24 cellular contexts compared by ENCODE assay signal in the genomic region with DNA sequence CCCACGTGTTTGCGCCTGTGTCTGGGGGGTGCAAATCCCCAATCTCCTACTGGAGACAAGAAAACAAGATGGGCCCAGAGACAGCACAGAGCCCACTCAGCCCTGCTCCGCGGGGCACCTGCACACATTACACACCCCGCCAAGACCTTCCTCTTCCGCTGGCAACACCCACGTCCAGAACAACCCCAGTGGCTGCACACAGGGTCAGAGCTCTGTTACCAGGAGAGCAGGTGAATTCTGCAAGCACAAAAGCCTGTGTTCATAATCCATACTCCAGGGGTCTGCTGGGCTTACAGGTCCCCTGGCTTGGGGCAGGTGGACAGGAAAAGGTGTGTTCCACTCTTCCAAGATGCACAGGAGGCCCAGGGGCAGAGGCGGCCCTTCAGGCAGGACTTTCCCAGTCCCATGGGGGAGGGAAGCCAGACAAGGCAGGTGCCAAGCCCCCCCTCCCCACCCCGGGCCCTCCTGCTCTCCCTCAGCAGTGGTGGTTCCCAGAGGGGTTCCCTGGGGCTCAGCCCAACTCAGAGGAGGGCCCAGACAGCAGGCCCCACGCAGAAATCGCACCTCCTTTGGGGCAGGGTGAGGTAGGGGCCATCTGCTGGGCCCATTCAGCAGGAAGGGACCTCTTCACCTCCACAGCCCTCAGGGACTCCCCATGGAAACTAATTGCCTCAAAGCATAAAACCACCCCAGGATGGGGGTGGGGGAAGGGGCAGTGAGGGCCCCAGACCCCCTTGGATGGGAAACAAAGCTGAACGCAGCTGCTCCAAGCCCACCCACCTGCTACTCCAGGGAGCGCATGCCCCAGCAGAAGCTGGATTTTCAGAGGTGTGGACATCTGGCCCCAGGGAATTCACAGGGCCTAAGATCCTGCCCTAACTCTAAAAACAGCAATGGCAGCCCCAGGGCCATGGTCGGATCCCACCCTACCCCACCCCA.
A peak's percentile ranks its signal among the peaks of the same experiment; 100 is the strongest.
DNase-seq lines count a peak whose midpoint lies in the region; ATAC-seq and TF ChIP-seq lines count a peak whose summit lies in the region.
"Had no signal": no experiment of that assay in that cellular context is flagged by ENCODE, and none has a peak within 500 bp of the region (broad histone marks: within the 10 kb centered on the region; RNA-seq: fewer than 3 reads in every experiment).

No MANE protein-coding gene starts in this region.

- H3K4me3 ChIP-seq in Caco-2 (ENCODE audit: low read depth, low read length), result peak overlapping the region; percentile 12
- H3K4me3 ChIP-seq: esophagus muscularis mucosa, thyroid gland had no signal

- H3K27me3 ChIP-seq in Caco-2 (replicated peaks; ENCODE audit: control insufficient read depth, insufficient read depth, low read length), result no peaks in the 10 kb centered on the region
- H3K27me3 ChIP-seq: esophagus muscularis mucosa, thyroid gland had no signal

- peaks cover 26% of the 10 kb centered on the region for H3K36me3 Mint-ChIP-seq in Caco-2 (ENCODE audit: insufficient read depth, unreplicated experiment)
- H3K36me3 Mint-ChIP-seq in IgD-negative memory B cell, result peaks cover 5% of the 10 kb centered on the region
- H3K36me3 Mint-ChIP-seq in WTC11, result 0 out of 2 replicates have a peak, but pooled peaks cover 2% of the 10 kb centered on the region
- no peaks in the 10 kb centered on the region for H3K36me3 Mint-ChIP-seq in nephron progenitor cell (ENCODE audit: low read depth)
- H3K36me3 Mint-ChIP-seq: activated naive CD4-positive, alpha-beta T cell treated with anti-CD3 and anti-CD28 coated beads, Interleukin-2, amount 10 ng/mL, durations not matched to agents 7 days and 5 days had no signal

- H3K9me3 Mint-ChIP-seq in Caco-2 (ENCODE audit: unreplicated experiment), result no peaks in the 10 kb centered on the region
- no peaks in the 10 kb centered on the region for H3K9me3 Mint-ChIP-seq in IgD-negative memory B cell
- H3K9me3 Mint-ChIP-seq in WTC11, result 0 out of 2 replicates have a peak, but pooled peaks cover 6% of the 10 kb centered on the region
- H3K9me3 Mint-ChIP-seq in nephron progenitor cell, result peaks cover 6% of the 10 kb centered on the region
- H3K9me3 Mint-ChIP-seq: activated CD8-positive, alpha-beta T cell treated with anti-CD3 and anti-CD28 coated beads for 36 hours; activated naive CD4-positive, alpha-beta T cell treated with anti-CD3 and anti-CD28 coated beads, Interleukin-2, amount 10 ng/mL, durations not matched to agents 7 days and 5 days; activated T-cell treated with anti-CD3 and anti-CD28 coated beads, Interleukin-2, amount 50 U/mL, for 4 hours; central memory CD8-positive, alpha-beta T cell had no signal

- no peak for TF ChIP-seq CTCF in Caco-2 (IDR thresholded peaks at IDR 0.05; ENCODE audit: insufficient read depth in 1 of 2, low read depth in 1 of 2, low read length in 1 of 2, severe bottlenecking in 1 of 2, unreplicated experiment in 1 of 2)
- no peak for TF ChIP-seq CTCF in WTC11 (IDR thresholded peaks at IDR 0.05)
- no peak for TF ChIP-seq CTCF in nephron progenitor cell (IDR thresholded peaks at IDR 0.05)
- no peak for TF ChIP-seq CTCF in GM20000 (IDR thresholded peaks at IDR 0.05; ENCODE audit: extremely low read depth, missing control alignments)

- H3K27me3 Mint-ChIP-seq in Caco-2 (ENCODE audit: insufficient read depth, unreplicated experiment) (no peaks in the 10 kb centered on the region), IgD-negative memory B cell (no peaks in the 10 kb centered on the region), WTC11 (ENCODE audit: low read depth) (no peaks in the 10 kb centered on the region), nephron progenitor cell (ENCODE audit: low read depth, poor library complexity) (no peaks in the 10 kb centered on the region)
- H3K27me3 Mint-ChIP-seq: activated CD8-positive, alpha-beta T cell treated with anti-CD3 and anti-CD28 coated beads for 36 hours; activated naive CD4-positive, alpha-beta T cell treated with anti-CD3 and anti-CD28 coated beads, Interleukin-2, amount 10 ng/mL, durations not matched to agents 7 days and 5 days; central memory CD8-positive, alpha-beta T cell; T-helper 17 cell had no signal

- POLR2A ChIA-PET in Caco-2 (lab: Charles Lee) (no interaction called here), WTC11 (lab: Charles Lee) (no interaction called here), HEK293T (lab: Yijun Ruan, JAX) (no interaction called here)

- H3K27ac Mint-ChIP-seq in Caco-2 (ENCODE audit: unreplicated experiment) (no peak overlapping the region), IgD-negative memory B cell (peak overlapping the region in 2 of 3 donors; percentile 80 to 94), WTC11 (peak overlapping the region; percentile 36; the same call in 1 of the 2 replicates), nephron progenitor cell (peak overlapping the region; percentile 74)
- H3K27ac Mint-ChIP-seq: activated CD8-positive, alpha-beta T cell treated with anti-CD3 and anti-CD28 coated beads for 36 hours; activated naive CD4-positive, alpha-beta T cell treated with anti-CD3 and anti-CD28 coated beads, Interleukin-2, amount 10 ng/mL, durations not matched to agents 7 days and 5 days; T-helper 17 cell had no signal

- H3K9me3 ChIP-seq in Caco-2, result no peaks in the 10 kb centered on the region
- H3K9me3 ChIP-seq: esophagus muscularis mucosa, thyroid gland had no signal

- peaks cover 33% of the 10 kb centered on the region for H3K4me1 Mint-ChIP-seq in Caco-2 (ENCODE audit: low read depth, unreplicated experiment)
- peaks cover 9 to 23% (median 13%) of the 10 kb centered on the region in 3 donors for H3K4me1 Mint-ChIP-seq in IgD-negative memory B cell
- H3K4me1 Mint-ChIP-seq in WTC11, result peaks cover 53% of the 10 kb centered on the region
- H3K4me1 Mint-ChIP-seq in nephron progenitor cell, result peaks cover 77% of the 10 kb centered on the region
- H3K4me1 Mint-ChIP-seq: activated naive CD4-positive, alpha-beta T cell treated with anti-CD3 and anti-CD28 coated beads, Interleukin-2, amount 10 ng/mL, durations not matched to agents 7 days and 5 days; central memory CD8-positive, alpha-beta T cell; T-helper 17 cell had no signal

- H3K4me3 Mint-ChIP-seq in Caco-2 (ENCODE audit: unreplicated experiment) (no peak overlapping the region), IgD-negative memory B cell (no peak overlapping the region), WTC11 (no peak overlapping the region), nephron progenitor cell (no peak overlapping the region)
- H3K4me3 Mint-ChIP-seq: activated CD8-positive, alpha-beta T cell treated with anti-CD3 and anti-CD28 coated beads for 36 hours; activated naive CD4-positive, alpha-beta T cell treated with anti-CD3 and anti-CD28 coated beads, Interleukin-2, amount 10 ng/mL, durations not matched to agents 7 days and 5 days; activated T-cell treated with anti-CD3 and anti-CD28 coated beads, Interleukin-2, amount 50 U/mL, for 4 hours; central memory CD8-positive, alpha-beta T cell; T-helper 17 cell had no signal

- intact Hi-C loops in Caco-2 (cut with micrococcal nuclease; ENCODE audit: unreplicated experiment), result no loop called here

- no peaks in the 10 kb centered on the region for H3K36me3 ChIP-seq in Caco-2 (ENCODE audit: control insufficient read depth, insufficient read depth, low read length)
- H3K36me3 ChIP-seq: thyroid gland had no signal

- peaks cover 60% of the 10 kb centered on the region for H3K4me1 ChIP-seq in Caco-2
- H3K4me1 ChIP-seq: esophagus muscularis mucosa, thyroid gland had no signal

- DNase-seq in Caco-2 (no peak), WTC11 (ENCODE audit: low spot score) (no peak), nephron progenitor cell (no peak), HEK293T (ENCODE audit: extremely low spot score) (no peak), GM20000 (ENCODE audit: low spot score) (no peak)
- no peak for DNase-seq in activated CD8-positive, alpha-beta memory T cell treated with anti-CD3 and anti-CD28 coated beads, Interleukin-2, amount 50 U/mL, for 48 hours
- DNase-seq: activated CD4-positive, CD25-positive, alpha-beta regulatory T cell; activated CD8-positive, alpha-beta T cell treated with anti-CD3 and anti-CD28 coated beads for 36 hours; activated naive CD4-positive, alpha-beta T cell treated with anti-CD3 and anti-CD28 coated beads, Interleukin-2, amount 10 ng/mL, durations not matched to agents 7 days and 5 days; activated T-cell treated with anti-CD3 and anti-CD28 coated beads, Interleukin-2, amount 50 U/mL, for 4 hours; aorta; Calu3; MM.1S; NCI-H2029; occipital lobe; stimulated activated naive CD4-positive, alpha-beta T cell; T-helper 17 cell; thyroid gland had no signal

- CTCF ChIA-PET in Caco-2 (lab: Charles Lee), result no interaction called here
- CTCF ChIA-PET in WTC11 (lab: Charles Lee), result interaction anchor here (0.9 to 1.6 kb wide), 3 partner anchors 10 to 107 kb away, joined by 3 to 4 read pairs (median 3); no protein-coding TSS in a partner anchor
- CTCF ChIA-PET in HEK293T (lab: Yijun Ruan, JAX), result no interaction called here

- ATAC-seq in WTC11 (no peak), GM19397 (IDR thresholded peaks at IDR 0.05; ENCODE audit: unreplicated experiment) (no peak)
- ATAC-seq: activated CD8-positive, alpha-beta T cell treated with anti-CD3 and anti-CD28 coated beads for 36 hours; activated T-cell treated with anti-CD3 and anti-CD28 coated beads, Interleukin-2, amount 50 U/mL, for 4 hours; HCT116; left lobe of liver; T-helper 17 cell had no signal

- BruUV-seq in Caco-2 (replicated peaks; lab: Mats Ljungman, UMichigan), result TSS peak; percentile 26

TF ChIP-seq in WTC11, 78 proteins besides CTCF, POLR2A, EP300 and RAD21 (continues in another document):
- TF ChIP-seq, protein P1, sequence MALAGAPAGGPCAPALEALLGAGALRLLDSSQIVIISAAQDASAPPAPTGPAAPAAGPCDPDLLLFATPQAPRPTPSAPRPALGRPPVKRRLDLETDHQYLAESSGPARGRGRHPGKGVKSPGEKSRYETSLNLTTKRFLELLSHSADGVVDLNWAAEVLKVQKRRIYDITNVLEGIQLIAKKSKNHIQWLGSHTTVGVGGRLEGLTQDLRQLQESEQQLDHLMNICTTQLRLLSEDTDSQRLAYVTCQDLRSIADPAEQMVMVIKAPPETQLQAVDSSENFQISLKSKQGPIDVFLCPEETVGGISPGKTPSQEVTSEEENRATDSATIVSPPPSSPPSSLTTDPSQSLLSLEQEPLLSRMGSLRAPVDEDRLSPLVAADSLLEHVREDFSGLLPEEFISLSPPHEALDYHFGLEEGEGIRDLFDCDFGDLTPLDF (CRISPR knock-in tag; IDR thresholded peaks at IDR 0.05), result no peak

TF ChIP-seq in HEK293T, 16 proteins besides CTCF, POLR2A, EP300 and RAD21:
- TF ChIP-seq LEF1 (IDR thresholded peaks at IDR 0.05; ENCODE audit: borderline replicate concordance), result no peak
- no peak for TF ChIP-seq HDGF (IDR thresholded peaks at IDR 0.05; ENCODE audit: borderline replicate concordance)
- no peak for TF ChIP-seq ARNT (IDR thresholded peaks at IDR 0.05)
- no peak for TF ChIP-seq SUZ12 (IDR thresholded peaks at IDR 0.05)
- TF ChIP-seq CTBP1 (IDR thresholded peaks at IDR 0.05; ENCODE audit: borderline replicate concordance), result no peak
- TF ChIP-seq TARDBP (IDR thresholded peaks at IDR 0.05), result no peak
- TF ChIP-seq SP1 (IDR thresholded peaks at IDR 0.05), result no peak
- no peak for TF ChIP-seq BHLHE40 (IDR thresholded peaks at IDR 0.05; ENCODE audit: borderline replicate concordance)
TF ChIP-seq in HEK293T: peak in this region for 0.
